22 cellular contexts compared by ENCODE assay signal in the genomic region with DNA sequence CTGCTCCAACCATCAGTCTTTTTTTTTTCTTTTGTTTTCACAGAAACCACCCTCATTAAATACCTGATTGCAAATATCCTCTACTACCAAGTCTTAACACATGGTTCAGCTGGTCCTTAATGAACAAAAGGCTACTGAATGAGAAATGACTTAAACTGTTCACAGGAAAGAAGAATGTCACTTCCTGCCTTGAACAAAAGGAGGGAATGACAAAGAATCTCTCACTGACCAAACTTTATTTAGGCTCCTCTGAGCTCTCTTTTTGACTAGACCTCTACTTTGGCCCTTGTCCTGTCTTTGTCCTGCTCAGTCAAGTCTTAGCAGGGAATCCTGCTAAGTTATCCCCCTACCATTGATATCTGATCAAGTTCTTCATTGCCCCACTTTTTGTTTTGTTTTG. TPM values are rescaled to one million over a fixed set of nuclear protein-coding genes. Genes with fewer than 3 reads are reported as not detected.
DNase-seq lines count a peak whose midpoint lies in the region; ATAC-seq lines count a peak whose summit lies in the region.
"Had no signal": no experiment of that assay in that cellular context is flagged by ENCODE, and none has a peak within 500 bp of the region (broad histone marks: within the 10 kb centered on the region; RNA-seq: fewer than 3 reads in every experiment).

No MANE protein-coding gene starts in this region.

- DNase-seq in activated naive CD4-positive, alpha-beta T cell (lab: John Stamatoyannopoulos, UW) = no peak
- DNase-seq in T-helper 17 cell (no peak), mesenteric fat pad (ENCODE audit: low spot score) (no peak), NCI-H1048 (lab: John Stamatoyannopoulos, UW) (no peak)
- no peak for DNase-seq in central memory CD8-positive, alpha-beta T cell (ENCODE audit: low spot score in 2 of 2)
- DNase-seq: activated gamma-delta T cell; DMS79; heart left ventricle; immature natural killer cell; left ventricle myocardium inferior; NCI-H1092 treated with DMSO at 0.1 percent for 48 hours; NCI-H2081; NCI-H510A; stimulated activated CD4-positive, alpha-beta T cell treated with anti-CD3 and anti-CD28 coated beads, Interleukin-12 subunit alpha, Interleukin-12 subunit beta, amount 100 ng/mL, for 4 hours; stimulated activated CD8-positive, alpha-beta memory T cell treated with anti-CD3 and anti-CD28 coated beads, Interleukin-4, amount 100 ng/mL, for 48 hours; testis had no signal

- no peaks in the 10 kb centered on the region for H3K9me3 Mint-ChIP-seq in activated naive CD4-positive, alpha-beta T cell treated with anti-CD3 and anti-CD28 coated beads, Interleukin-2, amount 50 U/mL, for 24 hours
- H3K9me3 Mint-ChIP-seq in central memory CD8-positive, alpha-beta T cell = no peaks in the 10 kb centered on the region
- H3K9me3 Mint-ChIP-seq in stimulated activated memory B cell treated with anti-CD40 and anti-IgM and Interleukin-4, amounts not matched to agents 10 μg/mL and 1 μg/mL and 100 μg/mL, for 72 hours = no peaks in the 10 kb centered on the region
- H3K9me3 Mint-ChIP-seq: immature natural killer cell had no signal

- peaks cover 33% of the 10 kb centered on the region for H3K4me1 Mint-ChIP-seq in activated naive CD4-positive, alpha-beta T cell treated with anti-CD3 and anti-CD28 coated beads, Interleukin-2, amount 50 U/mL, for 24 hours
- H3K4me1 Mint-ChIP-seq in T-helper 17 cell = peaks cover 16% of the 10 kb centered on the region
- H3K4me1 Mint-ChIP-seq in central memory CD8-positive, alpha-beta T cell = peaks cover 22% of the 10 kb centered on the region
- H3K4me1 Mint-ChIP-seq in stimulated activated memory B cell treated with anti-CD40 and anti-IgM and Interleukin-4, amounts not matched to agents 10 μg/mL and 1 μg/mL and 100 μg/mL, for 72 hours = peaks cover 20% of the 10 kb centered on the region

- no peak for ATAC-seq in T-helper 17 cell
- no peak for ATAC-seq in central memory CD8-positive, alpha-beta T cell (replicated peaks; ENCODE audit: extremely low read depth, poor library complexity, severe bottlenecking)
- no peak for ATAC-seq in stimulated activated memory B cell treated with anti-CD40 and anti-IgM and Interleukin-4, amounts not matched to agents 10 μg/mL and 1 μg/mL and 100 μg/mL, for 72 hours
- no peak for ATAC-seq in HG03095 (IDR thresholded peaks at IDR 0.05; ENCODE audit: unreplicated experiment)
- ATAC-seq: heart left ventricle, Right ventricle myocardium inferior had no signal

- H3K9me3 ChIP-seq in T-helper 17 cell (ENCODE audit: control insufficient read depth, low read length, poor library complexity, severe bottlenecking) = no peaks in the 10 kb centered on the region
- H3K9me3 ChIP-seq: heart left ventricle, left ventricle myocardium inferior, testis had no signal

- H3K4me3 Mint-ChIP-seq in activated naive CD4-positive, alpha-beta T cell treated with anti-CD3 and anti-CD28 coated beads, Interleukin-2, amount 50 U/mL, for 24 hours = no peak overlapping the region
- no peak overlapping the region for H3K4me3 Mint-ChIP-seq in T-helper 17 cell
- H3K4me3 Mint-ChIP-seq in central memory CD8-positive, alpha-beta T cell = no peak overlapping the region
- H3K4me3 Mint-ChIP-seq in stimulated activated memory B cell treated with anti-CD40 and anti-IgM and Interleukin-4, amounts not matched to agents 10 μg/mL and 1 μg/mL and 100 μg/mL, for 72 hours = no peak overlapping the region
- H3K4me3 Mint-ChIP-seq: immature natural killer cell had no signal

- no peaks in the 10 kb centered on the region for H3K27me3 Mint-ChIP-seq in activated naive CD4-positive, alpha-beta T cell treated with anti-CD3 and anti-CD28 coated beads, Interleukin-2, amount 50 U/mL, for 24 hours
- H3K27me3 Mint-ChIP-seq in T-helper 17 cell = no peaks in the 10 kb centered on the region
- no peaks in the 10 kb centered on the region for H3K27me3 Mint-ChIP-seq in central memory CD8-positive, alpha-beta T cell
- no peaks in the 10 kb centered on the region for H3K27me3 Mint-ChIP-seq in stimulated activated memory B cell treated with anti-CD40 and anti-IgM and Interleukin-4, amounts not matched to agents 10 μg/mL and 1 μg/mL and 100 μg/mL, for 72 hours

- no peaks in the 10 kb centered on the region for H3K36me3 Mint-ChIP-seq in activated naive CD4-positive, alpha-beta T cell treated with anti-CD3 and anti-CD28 coated beads, Interleukin-2, amount 50 U/mL, for 24 hours
- peaks cover 5% of the 10 kb centered on the region for H3K36me3 Mint-ChIP-seq in T-helper 17 cell (ENCODE audit: low read depth)
- peaks cover 12% of the 10 kb centered on the region for H3K36me3 Mint-ChIP-seq in central memory CD8-positive, alpha-beta T cell (ENCODE audit: insufficient read depth)
- H3K36me3 Mint-ChIP-seq in stimulated activated memory B cell treated with anti-CD40 and anti-IgM and Interleukin-4, amounts not matched to agents 10 μg/mL and 1 μg/mL and 100 μg/mL, for 72 hours = peaks cover 22% of the 10 kb centered on the region
- H3K36me3 Mint-ChIP-seq: immature natural killer cell had no signal

- H3K27ac Mint-ChIP-seq in activated naive CD4-positive, alpha-beta T cell treated with anti-CD3 and anti-CD28 coated beads, Interleukin-2, amount 50 U/mL, for 24 hours = peak overlapping the region; percentile 66
- H3K27ac Mint-ChIP-seq in T-helper 17 cell = peak overlapping the region; percentile 74
- H3K27ac Mint-ChIP-seq in central memory CD8-positive, alpha-beta T cell (ENCODE audit: low read depth) = peak overlapping the region; percentile 16
- peak overlapping the region; percentile 22 for H3K27ac Mint-ChIP-seq in stimulated activated memory B cell treated with anti-CD40 and anti-IgM and Interleukin-4, amounts not matched to agents 10 μg/mL and 1 μg/mL and 100 μg/mL, for 72 hours

RNA-seq across cellular contexts. Expression of a gene that starts 31.8 kb away (rescaled TPM):
- total RNA-seq in T-helper 17 cell (not detected), mesenteric fat pad (not detected)
- total RNA-seq: activated CD8-positive, alpha-beta memory T cell treated with anti-CD3 and anti-CD28 coated beads for 36 hours; heart left ventricle; left ventricle myocardium inferior; osteoblast; Right ventricle myocardium inferior had no signal

RNA-seq across cellular contexts. Expression of a gene that starts 46.6 kb away (rescaled TPM):
- total RNA-seq in T-helper 17 cell (1 to 10 TPM; 2.9 to 4.2 TPM), mesenteric fat pad (0.48 TPM)

Comparison
In these comparisons a context has a peak if more than half of its experiments do, and no peak if none do; other contexts are left out.
1. H3K27ac Mint-ChIP-seq: peak in every context shown above with its lines; median percentile 74 in T-helper 17 cell; 66 in activated naive CD4-positive, alpha-beta T cell treated with anti-CD3 and anti-CD28 coated beads, Interleukin-2, amount 50 U/mL, for 24 hours; 22 in stimulated activated memory B cell treated with anti-CD40 and anti-IgM and Interleukin-4, amounts not matched to agents 10 μg/mL and 1 μg/mL and 100 μg/mL, for 72 hours; 16 in central memory CD8-positive, alpha-beta T cell.